ENCODE assay signal across 9 cellular contexts in the genomic region with DNA sequence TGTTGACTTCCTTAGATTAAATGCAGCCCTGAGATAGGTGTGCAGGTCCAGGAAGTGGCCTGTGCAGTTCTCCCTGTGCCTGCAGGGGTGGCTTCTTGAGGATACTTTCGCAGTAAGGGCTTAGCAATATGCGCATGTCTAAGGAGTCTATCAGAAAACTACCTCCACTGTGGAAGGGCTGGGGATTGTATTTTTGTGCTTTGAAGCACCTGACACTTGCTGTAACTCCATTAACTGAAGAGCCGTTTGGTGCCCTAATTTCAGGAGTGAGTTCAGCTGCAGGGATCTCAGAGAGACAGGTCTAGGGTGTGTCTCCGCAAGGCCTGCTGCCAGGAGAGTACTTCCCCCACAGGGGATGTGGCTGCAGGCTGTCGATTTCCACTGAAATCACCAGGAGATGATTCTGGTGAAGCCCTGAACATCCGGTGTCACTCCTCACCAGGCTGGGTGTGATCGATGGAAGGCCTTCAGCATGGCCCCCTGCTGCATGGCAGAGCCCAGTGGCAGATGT. TPM values are rescaled to one million over a fixed set of nuclear protein-coding genes. Genes with fewer than 3 reads are reported as not detected.
DNase-seq lines count a peak whose midpoint lies in the region; ATAC-seq and TF ChIP-seq lines count a peak whose summit lies in the region.
"Had no signal": no experiment of that assay in that cellular context is flagged by ENCODE, and none has a peak within 500 bp of the region (broad histone marks: within the 10 kb centered on the region; RNA-seq: fewer than 3 reads in every experiment).

No MANE protein-coding gene starts in this region.

- no peak for ATAC-seq in HG02884 (IDR thresholded peaks at IDR 0.05; ENCODE audit: unreplicated experiment)

- H3K36me3 ChIP-seq in stomach = no peaks in the 10 kb centered on the region

- H3K27me3 ChIP-seq in stomach (peaks cover 0 to 21% (median 0%) of the 10 kb centered on the region in 3 donors), dorsolateral prefrontal cortex (peaks cover 0 to 5% (median 0%) of the 10 kb centered on the region in 45 donors)

- DNase-seq in activated CD4-positive, alpha-beta T cell treated with anti-CD3 and anti-CD28 coated beads, Interleukin-2, amount 10 ng/mL, durations not matched to agents 24 days and 14 days = peak; percentile 91
- DNase-seq in activated CD4-positive, alpha-beta T cell treated with anti-CD3 and anti-CD28 coated beads, Interleukin-2, amount 50 U/mL, for 4 hours = no peak
- DNase-seq in NAMALWA (ENCODE audit: low spot score) = peak; percentile 57
- peak; percentile 56 for DNase-seq in activated naive CD4-positive, alpha-beta T cell treated with Interleukin-2 at 50 U/mL for 16 hours
- DNase-seq in stomach = no peak
- DNase-seq in dorsolateral prefrontal cortex = no peak
- DNase-seq in substantia nigra (lab: John Stamatoyannopoulos, UW) = no peak
- DNase-seq: T1000 had no signal

- peaks cover 78% of the 10 kb centered on the region for H3K4me1 Mint-ChIP-seq in activated CD4-positive, alpha-beta T cell treated with anti-CD3 and anti-CD28 coated beads, Interleukin-2, amount 10 ng/mL, durations not matched to agents 24 days and 14 days

- H3K4me1 ChIP-seq in stomach = peaks cover 0 to 26% (median 0%) of the 10 kb centered on the region in 4 donors

- H3K27ac ChIP-seq in stomach (peak overlapping the region in 4 of 5 donors; percentile 14 to 81 (median 38)), dorsolateral prefrontal cortex (no peak overlapping the region), substantia nigra (ENCODE audit: low read depth, low read length, poor library complexity, severe bottlenecking) (no peak overlapping the region)

- no peak overlapping the region for H3K27ac Mint-ChIP-seq in activated CD4-positive, alpha-beta T cell treated with anti-CD3 and anti-CD28 coated beads, Interleukin-2, amount 10 ng/mL, durations not matched to agents 24 days and 14 days

- TF ChIP-seq CTCF in stomach (IDR thresholded peaks at IDR 0.05) = no peak
- no peak for TF ChIP-seq CTCF in dorsolateral prefrontal cortex (IDR thresholded peaks at IDR 0.05 in 54 of 56, conservative IDR thresholded peaks at IDR 0.05 in 2 of 56; ENCODE audit: low read depth in 1 of 56, partially characterized antibody in 56 of 56)

- TF ChIP-seq POLR2A in stomach (IDR thresholded peaks at IDR 0.05) = no peak

- no peak for TF ChIP-seq EP300 in stomach (IDR thresholded peaks at IDR 0.05)

- H3K27me3 Mint-ChIP-seq in activated CD4-positive, alpha-beta T cell treated with anti-CD3 and anti-CD28 coated beads, Interleukin-2, amount 10 ng/mL, durations not matched to agents 24 days and 14 days = no peaks in the 10 kb centered on the region

- H3K4me3 ChIP-seq in stomach (no peak overlapping the region), dorsolateral prefrontal cortex (no peak overlapping the region)

- WGBS in stomach, 5 donors = 49 to 52% (median 51%) methylated on average over 7 of the region's 7 CpGs

- H3K4me3 Mint-ChIP-seq in activated CD4-positive, alpha-beta T cell treated with anti-CD3 and anti-CD28 coated beads, Interleukin-2, amount 10 ng/mL, durations not matched to agents 24 days and 14 days = no peak overlapping the region

- no peaks in the 10 kb centered on the region for H3K9me3 ChIP-seq in stomach

- H3K9me3 Mint-ChIP-seq in activated CD4-positive, alpha-beta T cell treated with anti-CD3 and anti-CD28 coated beads, Interleukin-2, amount 10 ng/mL, durations not matched to agents 24 days and 14 days = no peaks in the 10 kb centered on the region

- intact Hi-C loops in activated CD4-positive, alpha-beta T cell treated with anti-CD3 and anti-CD28 coated beads, Interleukin-2, amount 10 ng/mL, durations not matched to agents 24 days and 14 days (cut with micrococcal nuclease) = loop anchor here (1.0 kb wide), 2 partner anchors 8 to 20 kb away; no protein-coding TSS in a partner anchor
- intact Hi-C loops in stomach (cut with DNase I; ENCODE audit: low total_unique reads) (no loop called here), dorsolateral prefrontal cortex (cut with DNase I) (no loop called here)

- peaks cover 59% of the 10 kb centered on the region for H3K36me3 Mint-ChIP-seq in activated CD4-positive, alpha-beta T cell treated with anti-CD3 and anti-CD28 coated beads, Interleukin-2, amount 10 ng/mL, durations not matched to agents 24 days and 14 days (ENCODE audit: low read depth)

RNA-seq across cellular contexts. Expression of gene IKZF1, which starts 35.5 kb away (rescaled TPM):
- 282 and 292 TPM in 2 replicates for total RNA-seq in activated CD4-positive, alpha-beta T cell treated with anti-CD3 and anti-CD28 coated beads, Interleukin-2, amount 10 ng/mL, durations not matched to agents 24 days and 14 days
- total RNA-seq in stomach = 100 to 1,000 TPM in 1 of 5 donors, 10 to 100 TPM in 3, 1 to 10 TPM in 1; 4.5 to 139 (median 14.0) TPM
- 1 to 10 TPM; 1.5 to 6.4 (median 1.8) TPM for polyA plus RNA-seq in stomach
- total RNA-seq in dorsolateral prefrontal cortex = 10 to 100 TPM in 18 of 120 experiments, 1 to 10 TPM in 102; 1.7 to 15.4 (median 6.4) TPM

Comparison
In these comparisons a context has a peak if more than half of its experiments do, and no peak if none do; other contexts are left out.
1. DNase-seq: peak in activated CD4-positive, alpha-beta T cell treated with anti-CD3 and anti-CD28 coated beads, Interleukin-2, amount 10 ng/mL, durations not matched to agents 24 days and 14 days (single experiment), NAMALWA (single experiment) and activated naive CD4-positive, alpha-beta T cell treated with Interleukin-2 at 50 U/mL for 16 hours (single experiment); none in activated CD4-positive, alpha-beta T cell treated with anti-CD3 and anti-CD28 coated beads, Interleukin-2, amount 50 U/mL, for 4 hours (0 of 2), stomach (single experiment), dorsolateral prefrontal cortex (0 of 10) and substantia nigra (0 of 49).
2. H3K27ac ChIP-seq: peak in stomach (4 of 5); none in dorsolateral prefrontal cortex (0 of 59) and substantia nigra (single experiment).